In genomic region chr4:73222466-73223257, GRCh38 we compare ENCODE assay signal across 8 cellular contexts. TPM values are rescaled to one million over a fixed set of nuclear protein-coding genes. Genes with fewer than 3 reads are reported as not detected.
DNase-seq lines count a peak whose midpoint lies in the region; ATAC-seq and TF ChIP-seq lines count a peak whose summit lies in the region.

No MANE protein-coding gene starts in this region.

- H3K9me3 ChIP-seq in CD4-positive, CD25-positive, alpha-beta regulatory T cell (ENCODE audit: control insufficient read depth in 2 of 2, low read length in 2 of 2) = no peaks in the 10 kb centered on the region
- no peaks in the 10 kb centered on the region for H3K9me3 ChIP-seq in mesenchymal stem cell (ENCODE audit: control insufficient read depth, low read length)

- H4K91ac ChIP-seq in mesenchymal stem cell (ENCODE audit: low read length) = no peak overlapping the region

- H2BK15ac ChIP-seq in mesenchymal stem cell (ENCODE audit: low read depth, poor library complexity, severe bottlenecking) = no peak overlapping the region

- DNase-seq in CD4-positive, CD25-positive, alpha-beta regulatory T cell = peak; percentile 50 to 88 (median 84)
- peak; percentile 68 for DNase-seq in NCI-H2196 treated with DMSO at 0.1 percent for 48 hours (lab: John Stamatoyannopoulos, UW; ENCODE audit: unreplicated experiment)
- no peak for DNase-seq in activated B cell treated with CpG ODN at 0.5 μM for 24 hours
- peak; percentile 25 for DNase-seq in effector CD8-positive, alpha-beta T cell (lab: John Stamatoyannopoulos, UW)
- peak; percentile 97 for DNase-seq in mesenchymal stem cell
- peak; percentile 15 to 40 for DNase-seq in stimulated activated CD8-positive, alpha-beta memory T cell treated with anti-CD3 and anti-CD28 coated beads, Interleukin-7, amount 100 ng/mL, for 4 hours (ENCODE audit: low read depth in 2 of 2)

- POLR2A ChIA-PET in activated B cell treated with CpG ODN at 0.5 μM for 24 hours (lab: Charles Lee) = interaction anchor here (0.5 to 3.4 kb wide), 4 partner anchors 10 to 153 kb away, joined by 3 to 19 read pairs (median 3); partner anchors contain the start of genes ANKRD17 and COX18

- H2BK12ac ChIP-seq in mesenchymal stem cell (ENCODE audit: low read length in 2 of 2) = no peak overlapping the region

- no peak overlapping the region for H3K18ac ChIP-seq in mesenchymal stem cell (ENCODE audit: low read depth in 1 of 2, low read length in 2 of 2)

- H2BK120ac ChIP-seq in mesenchymal stem cell (ENCODE audit: low read depth, low read length) = no peak overlapping the region

- H3K27ac Mint-ChIP-seq in CD4-positive, CD25-positive, alpha-beta regulatory T cell = no peak overlapping the region
- H3K27ac Mint-ChIP-seq in activated B cell treated with CpG ODN at 0.5 μM for 24 hours = no peak overlapping the region

- no peak overlapping the region for H3K4me3 Mint-ChIP-seq in CD4-positive, CD25-positive, alpha-beta regulatory T cell
- H3K4me3 Mint-ChIP-seq in activated B cell treated with CpG ODN at 0.5 μM for 24 hours = no peak overlapping the region

- no peaks in the 10 kb centered on the region for H3K27me3 ChIP-seq in CD4-positive, CD25-positive, alpha-beta regulatory T cell (ENCODE audit: control insufficient read depth, insufficient read depth, low read length)
- no peaks in the 10 kb centered on the region for H3K27me3 ChIP-seq in mesenchymal stem cell (ENCODE audit: control insufficient read depth in 1 of 2, insufficient read depth in 1 of 2, low read length in 2 of 2)

- H2BK5ac ChIP-seq in mesenchymal stem cell (ENCODE audit: low read depth, low read length, poor library complexity, severe bottlenecking) = no peak overlapping the region

- H3K9me3 Mint-ChIP-seq in CD4-positive, CD25-positive, alpha-beta regulatory T cell = no peaks in the 10 kb centered on the region
- no peaks in the 10 kb centered on the region for H3K9me3 Mint-ChIP-seq in activated B cell treated with CpG ODN at 0.5 μM for 24 hours

- peak overlapping the region; percentile 50 for H3K4me2 ChIP-seq in mesenchymal stem cell (ENCODE audit: low read length, poor library complexity, severe bottlenecking)

- H3K36me3 Mint-ChIP-seq in CD4-positive, CD25-positive, alpha-beta regulatory T cell = peaks cover 10% of the 10 kb centered on the region
- peaks cover 13% of the 10 kb centered on the region for H3K36me3 Mint-ChIP-seq in activated B cell treated with CpG ODN at 0.5 μM for 24 hours (ENCODE audit: low read depth)

- H3K36me3 ChIP-seq in CD4-positive, CD25-positive, alpha-beta regulatory T cell (ENCODE audit: control insufficient read depth, insufficient read depth, low read length) = no peaks in the 10 kb centered on the region
- peaks cover 0 to 4% of the 10 kb centered on the region in 2 experiments for H3K36me3 ChIP-seq in mesenchymal stem cell (ENCODE audit: control insufficient read depth in 1 of 2, insufficient read depth in 2 of 2, low read depth in 1 of 2, low read length in 2 of 2)

- no peaks in the 10 kb centered on the region for H3K79me1 ChIP-seq in mesenchymal stem cell (replicated peaks; ENCODE audit: low read length, poor library complexity, severe bottlenecking)

- WGBS in mesenchymal stem cell = 11% methylated on average over 5 of the region's 6 CpGs

- H3K27ac ChIP-seq in CD4-positive, CD25-positive, alpha-beta regulatory T cell (ENCODE audit: insufficient read depth, low read length, poor library complexity, severe bottlenecking) = peak overlapping the region; percentile 92
- H3K27ac ChIP-seq in mesenchymal stem cell (ENCODE audit: low read length, poor library complexity, severe bottlenecking) = peak overlapping the region; percentile 75

- CTCF ChIA-PET in activated B cell treated with CpG ODN at 0.5 μM for 24 hours (lab: Charles Lee) = interaction anchor here (1.5 kb wide), 1 partner anchor 36 kb away, joined by 4 read pairs; the partner anchor contains the start of gene ANKRD17

- no peak overlapping the region for H3K14ac ChIP-seq in mesenchymal stem cell (ENCODE audit: low read length in 2 of 2)

- H3K9ac ChIP-seq in mesenchymal stem cell (ENCODE audit: low read length) = peak overlapping the region; percentile 98

- no peak overlapping the region for H3K4ac ChIP-seq in mesenchymal stem cell (ENCODE audit: low read depth in 1 of 2, low read length in 2 of 2)

- H2AFZ ChIP-seq in mesenchymal stem cell (ENCODE audit: low read depth, low read length) = no peak overlapping the region

- H3K4me1 ChIP-seq in CD4-positive, CD25-positive, alpha-beta regulatory T cell (ENCODE audit: control insufficient read depth, insufficient read depth, low read length, poor library complexity, severe bottlenecking) = peaks cover 20% of the 10 kb centered on the region
- peaks cover 5% of the 10 kb centered on the region for H3K4me1 ChIP-seq in mesenchymal stem cell (ENCODE audit: control insufficient read depth, insufficient read depth, low read depth, low read length)

- peak; percentile 100 for ATAC-seq in CD4-positive, CD25-positive, alpha-beta regulatory T cell (ENCODE audit: low read depth in 2 of 2)
- ATAC-seq in GM19025 (IDR thresholded peaks at IDR 0.05; ENCODE audit: low read depth, unreplicated experiment) (peak; percentile 95), HG03175 (IDR thresholded peaks at IDR 0.05; ENCODE audit: unreplicated experiment) (peak; percentile 96), activated B cell treated with CpG ODN at 0.5 μM for 24 hours (ENCODE audit: low read depth) (peak; percentile 98)

- H3K4me1 Mint-ChIP-seq in CD4-positive, CD25-positive, alpha-beta regulatory T cell = peaks cover 17 to 50% (median 44%) of the 10 kb centered on the region in 4 donors
- H3K4me1 Mint-ChIP-seq in activated B cell treated with CpG ODN at 0.5 μM for 24 hours = peaks cover 37% of the 10 kb centered on the region

- H2AK5ac ChIP-seq in mesenchymal stem cell (ENCODE audit: low read length, severe bottlenecking) = no peak overlapping the region

- no peak overlapping the region for H3K23ac ChIP-seq in mesenchymal stem cell (ENCODE audit: low read length in 2 of 2)

- no peak overlapping the region for H4K8ac ChIP-seq in mesenchymal stem cell (ENCODE audit: low read length)

- no peak for TF ChIP-seq CTCF in activated B cell treated with CpG ODN at 0.5 μM for 24 hours (IDR thresholded peaks at IDR 0.05)

- no peaks in the 10 kb centered on the region for H3K27me3 Mint-ChIP-seq in CD4-positive, CD25-positive, alpha-beta regulatory T cell
- H3K27me3 Mint-ChIP-seq in activated B cell treated with CpG ODN at 0.5 μM for 24 hours = no peaks in the 10 kb centered on the region

- intact Hi-C loops in activated B cell treated with CpG ODN at 0.5 μM for 24 hours (cut with micrococcal nuclease) = loop anchor here (1.0 to 2.0 kb wide), 3 partner anchors 30 to 153 kb away; partner anchors contain the start of gene COX18

- peak overlapping the region; percentile 100 for H3K4me3 ChIP-seq in CD4-positive, CD25-positive, alpha-beta regulatory T cell (ENCODE audit: low read depth, low read length)
- H3K4me3 ChIP-seq in mesenchymal stem cell (ENCODE audit: insufficient read depth in 1 of 2, low read depth in 1 of 2, low read length in 2 of 2) = peak overlapping the region in 1 of 2 experiments; percentile 87

RNA-seq across cellular contexts. Expression of gene ANKRD17, which starts 35.9 kb away (rescaled TPM):
- total RNA-seq in CD4-positive, CD25-positive, alpha-beta regulatory T cell = 63.4 TPM
- 10 to 100 TPM in 1 of 4 donors, 1 to 10 TPM in 3; 6.9 to 10.6 (median 9.7) TPM for polyA plus RNA-seq in CD4-positive, CD25-positive, alpha-beta regulatory T cell
- 54.1 and 61.4 TPM in 2 replicates for total RNA-seq in activated B cell treated with CpG ODN at 0.5 μM for 24 hours
- 28.5 TPM for polyA plus RNA-seq in mesenchymal stem cell (2013, experiment 1 of 2)
- 27.3 TPM for polyA plus RNA-seq in mesenchymal stem cell (2013, experiment 2 of 2)
